In genomic region chr12:51635371-51635770, GRCh38 we compare ENCODE assay signal across 16 cellular contexts. TPM values are rescaled to one million over a fixed set of nuclear protein-coding genes. Genes with fewer than 3 reads are reported as not detected.
DNase-seq lines count a peak whose midpoint lies in the region; ATAC-seq, FAIRE-seq and TF ChIP-seq lines count a peak whose summit lies in the region.
"Had no signal": no experiment of that assay in that cellular context is flagged by ENCODE, and none has a peak within 500 bp of the region (broad histone marks: within the 10 kb centered on the region; RNA-seq: fewer than 3 reads in every experiment).

No MANE protein-coding gene starts in this region.

- peaks cover 9% of the 10 kb centered on the region for H3K79me2 ChIP-seq in astrocyte (ENCODE audit: insufficient read depth, low read length)

- H3K36me3 Mint-ChIP-seq in HFFc6 (ENCODE audit: low read depth), result peaks cover 20% of the 10 kb centered on the region
- H3K36me3 Mint-ChIP-seq in astrocyte (ENCODE audit: low read depth, unreplicated experiment), result peaks cover 4% of the 10 kb centered on the region
- peaks cover 25% of the 10 kb centered on the region for H3K36me3 Mint-ChIP-seq in glutamatergic neuron (ENCODE audit: unreplicated experiment)
- H3K36me3 Mint-ChIP-seq: CD4-positive, CD25-positive, alpha-beta regulatory T cell had no signal

- H3K4me1 Mint-ChIP-seq in HFFc6 (ENCODE audit: low read depth) (peaks cover 76% of the 10 kb centered on the region), astrocyte (ENCODE audit: low read depth, unreplicated experiment) (peaks cover 13% of the 10 kb centered on the region), glutamatergic neuron (ENCODE audit: low read depth, unreplicated experiment) (peaks cover 47% of the 10 kb centered on the region)

- no peaks in the 10 kb centered on the region for H3K9me3 ChIP-seq in astrocyte (ENCODE audit: insufficient read depth, low read depth, low read length)
- H3K9me3 ChIP-seq: A549 had no signal

- H3K9ac ChIP-seq in astrocyte (ENCODE audit: low read length), result no peak overlapping the region

- H3K27ac Mint-ChIP-seq in HFFc6 (peak overlapping the region; percentile 61), astrocyte (ENCODE audit: unreplicated experiment) (no peak overlapping the region), glutamatergic neuron (ENCODE audit: unreplicated experiment) (peak overlapping the region; percentile 18)
- H3K27ac Mint-ChIP-seq: CD4-positive, CD25-positive, alpha-beta regulatory T cell had no signal

- H3K36me3 ChIP-seq in astrocyte (ENCODE audit: insufficient read depth, low read length), result no peaks in the 10 kb centered on the region

- H3K4me3 ChIP-seq in astrocyte (ENCODE audit: insufficient read depth, low read depth, low read length), result no peak overlapping the region
- H3K4me3 ChIP-seq: A549 had no signal

- peaks cover 10% of the 10 kb centered on the region for H3K4me1 ChIP-seq in astrocyte (ENCODE audit: insufficient read depth, low read length)

- H2AFZ ChIP-seq in astrocyte (ENCODE audit: low read depth, low read length), result no peak overlapping the region

- DNase-seq in AG20443 (ENCODE audit: low spot score) (peak; percentile 20), HFFc6 (peak; percentile 31), astrocyte (ENCODE audit: low read depth) (peak; percentile 50), glutamatergic neuron (no peak), A172 (ENCODE audit: low spot score) (no peak)
- DNase-seq in activated effector memory CD4-positive, alpha-beta T cell treated with anti-CD3 and anti-CD28 coated beads, Interleukin-2, amount 50 U/mL, for 16 hours, result no peak
- DNase-seq: CD4-positive, CD25-positive, alpha-beta regulatory T cell; GF-D8; NCI-H1436 treated with DMSO at 0.1 percent for 48 hours; NCI-H2081 treated with DMSO at 0.1 percent for 48 hours; NCI-H2227 treated with DMSO at 0.1 percent for 48 hours; NCI-H526; OCI-M1 had no signal

- H3K4me2 ChIP-seq in astrocyte (ENCODE audit: low read length), result peak overlapping the region; percentile 24
- H3K4me2 ChIP-seq: A549 had no signal

- ATAC-seq in HG02759 (IDR thresholded peaks at IDR 0.05; ENCODE audit: unreplicated experiment), result no peak
- ATAC-seq in HG03439 (IDR thresholded peaks at IDR 0.05; ENCODE audit: unreplicated experiment), result no peak
- ATAC-seq: A549 had no signal

- peaks cover 9% of the 10 kb centered on the region for H4K20me1 ChIP-seq in astrocyte (ENCODE audit: insufficient read depth, low read length)

- H3K27me3 Mint-ChIP-seq in HFFc6 (ENCODE audit: insufficient read depth), result no peaks in the 10 kb centered on the region
- no peaks in the 10 kb centered on the region for H3K27me3 Mint-ChIP-seq in astrocyte (ENCODE audit: low read depth, unreplicated experiment)
- H3K27me3 Mint-ChIP-seq in glutamatergic neuron (ENCODE audit: unreplicated experiment), result peaks cover 2% of the 10 kb centered on the region

- no peak overlapping the region; the same call in 1 of the 2 replicates for H3K4me3 Mint-ChIP-seq in HFFc6
- H3K4me3 Mint-ChIP-seq in astrocyte (ENCODE audit: unreplicated experiment), result no peak overlapping the region
- no peak overlapping the region for H3K4me3 Mint-ChIP-seq in glutamatergic neuron (ENCODE audit: unreplicated experiment)
- H3K4me3 Mint-ChIP-seq: CD4-positive, CD25-positive, alpha-beta regulatory T cell had no signal

- FAIRE-seq in astrocyte (lab: Jason Lieb, UNC), result peak; percentile 77
- FAIRE-seq: A549 had no signal

- no peak overlapping the region for H3K27ac ChIP-seq in astrocyte (ENCODE audit: low read depth, low read length)
- H3K27ac ChIP-seq: A549 had no signal

- TF ChIP-seq CTCF in HFFc6 (IDR thresholded peaks at IDR 0.05) (no peak), astrocyte (IDR thresholded peaks at IDR 0.05; ENCODE audit: insufficient read depth, low read depth, low read length) (no peak), glutamatergic neuron (IDR thresholded peaks at IDR 0.05; ENCODE audit: partially characterized antibody, unreplicated experiment) (no peak)

- peaks cover 10% of the 10 kb centered on the region for H3K9me3 Mint-ChIP-seq in HFFc6
- H3K9me3 Mint-ChIP-seq in astrocyte (ENCODE audit: unreplicated experiment), result peaks cover 3% of the 10 kb centered on the region
- peaks cover 12% of the 10 kb centered on the region for H3K9me3 Mint-ChIP-seq in glutamatergic neuron (ENCODE audit: unreplicated experiment)

- H3K27me3 ChIP-seq in astrocyte (ENCODE audit: insufficient read depth, low read length), result no peaks in the 10 kb centered on the region

RNA-seq across cellular contexts. Expression of gene SCN8A, which starts 44.3 kb away (rescaled TPM):
- 10 to 100 TPM; 13.4 to 16.0 (median 15.3) TPM for total RNA-seq in HFFc6 (2021; fragmentation: NEBNext Ultra II Directional; extraction: Animal tissue kit (Norgen Biotek cat#: 25700))
- total RNA-seq in astrocyte (6.5 and 6.9 TPM in 2 replicates), glutamatergic neuron (ENCODE audit: unreplicated experiment) (47.6 TPM)
- 1.8 and 2.4 TPM in 2 replicates for total RNA-seq in A172 (2014; rRNA removed; shearing (Covaris generic))

Comparison
In these comparisons a context has a peak if more than half of its experiments do, and no peak if none do; other contexts are left out.
1. DNase-seq: peak in AG20443 (single experiment), HFFc6 (single experiment) and astrocyte (single experiment); none in glutamatergic neuron (single experiment), A172 (single experiment) and activated effector memory CD4-positive, alpha-beta T cell treated with anti-CD3 and anti-CD28 coated beads, Interleukin-2, amount 50 U/mL, for 16 hours (single experiment).